Comparison of ENCODE assay signal across 6 cellular contexts in genomic region chr22:38699784-38700183, GRCh38. TPM values are rescaled to one million over a fixed set of nuclear protein-coding genes. Genes with fewer than 3 reads are reported as not detected.
A peak's percentile ranks its signal among the peaks of the same experiment; 100 is the strongest.
DNase-seq lines count a peak whose midpoint lies in the region; ATAC-seq and TF ChIP-seq lines count a peak whose summit lies in the region.

No MANE protein-coding gene starts in this region.

- H3K4me1 ChIP-seq in right atrium auricular region (peaks cover 0 to 62% of the 10 kb centered on the region in 2 donors), stomach (peaks cover 58 to 66% (median 63%) of the 10 kb centered on the region in 4 donors)

- WGBS in stomach, 5 donors: 11 to 19% (median 17%) methylated on average over 6 of the region's 6 CpGs

- H3K36me3 ChIP-seq in right atrium auricular region: no peaks in the 10 kb centered on the region
- H3K36me3 ChIP-seq in stomach: peaks cover 0 to under 1% (median 0%) of the 10 kb centered on the region in 4 donors

- no peak for ATAC-seq in left cardiac atrium

- intact Hi-C loops in left cardiac atrium (cut with DNase I) (no loop called here), stomach (cut with DNase I; ENCODE audit: low total_unique reads) (no loop called here)

- H3K9me3 ChIP-seq in right atrium auricular region (no peaks in the 10 kb centered on the region), stomach (no peaks in the 10 kb centered on the region)

- no peak for TF ChIP-seq POLR2A in stomach (IDR thresholded peaks at IDR 0.05)

- peak overlapping the region; percentile 65 to 94 for H3K4me3 ChIP-seq in right atrium auricular region
- peak overlapping the region; percentile 59 to 85 (median 70) for H3K4me3 ChIP-seq in stomach

- no peak for TF ChIP-seq CTCF in right atrium auricular region (IDR thresholded peaks at IDR 0.05)
- no peak for TF ChIP-seq CTCF in stomach (IDR thresholded peaks at IDR 0.05)

- H3K27me3 ChIP-seq in right atrium auricular region (no peaks in the 10 kb centered on the region), stomach (no peaks in the 10 kb centered on the region)

- H3K27ac ChIP-seq in right atrium auricular region (peak overlapping the region; percentile 97 to 100), stomach (peak overlapping the region; percentile 87 to 99 (median 98))

- no peak for TF ChIP-seq EP300 in stomach (IDR thresholded peaks at IDR 0.05)

- DNase-seq in right atrium auricular region (ENCODE audit: low spot score) (no peak), left cardiac atrium (no peak), fibroblast of peridontal ligament (ENCODE audit: extremely low read depth) (peak; percentile 69), stomach (no peak), NCI-H82 treated with DMSO at 0.1 percent for 48 hours (lab: John Stamatoyannopoulos, UW; ENCODE audit: unreplicated experiment) (no peak), 8988T (no peak)

RNA-seq across cellular contexts. Expression of gene JOSD1, which starts 1.0 kb away (rescaled TPM):
- total RNA-seq in right atrium auricular region: 10 to 100 TPM; 20.0 to 37.3 TPM
- total RNA-seq in left cardiac atrium: 10 to 100 TPM; 22.7 to 33.2 TPM
- 10 to 100 TPM; 21.0 to 66.1 (median 35.7) TPM for total RNA-seq in stomach
- 10 to 100 TPM; 17.9 to 45.1 (median 20.8) TPM for polyA plus RNA-seq in stomach

RNA-seq across cellular contexts. Expression of gene GTPBP1, which starts 6.0 kb away (rescaled TPM):
- total RNA-seq in right atrium auricular region: 10 to 100 TPM; 23.2 to 32.2 TPM
- total RNA-seq in left cardiac atrium: 10 to 100 TPM; 25.1 to 33.5 TPM
- 100 to 1,000 TPM in 1 of 5 donors, 10 to 100 TPM in 4; 23.8 to 199 (median 41.6) TPM for total RNA-seq in stomach
- 10 to 100 TPM in 2 of 3 donors, 1 to 10 TPM in 1; 9.2 to 18.6 (median 11.0) TPM for polyA plus RNA-seq in stomach

RNA-seq across cellular contexts. Expression of gene TOMM22, which starts 18.0 kb away (rescaled TPM):
- 10 to 100 TPM; 36.9 to 42.5 TPM for total RNA-seq in right atrium auricular region
- 10 to 100 TPM; 56.0 to 67.2 TPM for total RNA-seq in left cardiac atrium
- 10 to 100 TPM; 22.6 to 66.5 (median 26.1) TPM for total RNA-seq in stomach
- polyA plus RNA-seq in stomach: 10 to 100 TPM; 31.5 to 58.2 (median 43.3) TPM

RNA-seq across cellular contexts. Expression of gene CBY1, which starts 43.3 kb away (rescaled TPM):
- total RNA-seq in right atrium auricular region (10 to 100 TPM; 23.0 to 27.9 TPM), left cardiac atrium (10 to 100 TPM; 36.0 to 39.1 TPM), stomach (10 to 100 TPM in 2 of 5 donors, 1 to 10 TPM in 3; 1.8 to 38.4 (median 9.9) TPM)
- polyA plus RNA-seq in stomach: 10 to 100 TPM; 40.9 to 43.6 (median 41.3) TPM

RNA-seq across cellular contexts. Expression of gene FAM227A, which starts 43.6 kb away (rescaled TPM):
- 1 to 10 TPM in 1 of 2 donors, under 1 TPM in 1; 0.70 to 1.1 TPM for total RNA-seq in right atrium auricular region
- total RNA-seq in left cardiac atrium: under 1 TPM; 0.44 to 0.68 TPM
- 10 to 100 TPM in 1 of 5 donors, 1 to 10 TPM in 2, under 1 TPM in 2; under 0.01 to 39.1 (median 1.2) TPM for total RNA-seq in stomach
- 1 to 10 TPM in 1 of 3 donors, under 1 TPM in 2; 0.23 to 2.0 (median 0.44) TPM for polyA plus RNA-seq in stomach
